8 cellular contexts compared by ENCODE assay signal in the genomic region with DNA sequence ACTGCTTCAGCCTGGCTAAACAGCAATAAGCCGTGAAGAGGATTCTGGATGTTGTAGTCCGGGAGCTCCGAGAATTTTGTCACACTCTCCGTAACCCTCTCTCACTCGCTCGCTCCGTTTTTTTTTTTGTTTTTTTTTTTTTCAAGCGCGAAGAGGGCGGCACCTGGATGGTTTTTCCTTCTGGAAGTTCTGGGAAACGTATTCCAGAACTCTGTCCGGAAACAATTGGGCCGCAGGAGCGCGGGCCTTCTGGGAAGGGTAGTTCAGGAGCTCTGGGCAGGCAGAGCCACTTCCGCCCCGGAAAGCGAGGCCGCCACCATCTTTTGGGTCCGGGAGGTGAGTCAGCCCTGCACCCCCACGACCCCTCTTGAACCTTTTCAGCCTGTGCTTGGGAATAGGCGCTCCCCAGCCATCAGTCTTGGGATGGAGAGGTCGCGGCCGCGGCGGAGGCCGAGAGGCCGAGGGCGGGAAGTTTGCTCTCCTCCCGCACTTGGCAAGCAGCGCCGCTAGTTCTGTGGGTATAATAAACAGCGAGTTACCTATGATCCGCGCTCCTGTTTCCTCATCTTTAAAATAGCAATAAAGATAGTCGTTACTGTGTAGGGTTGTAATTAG. TPM values are rescaled to one million over a fixed set of nuclear protein-coding genes. Genes with fewer than 3 reads are reported as not detected.
DNase-seq lines count a peak whose midpoint lies in the region; ATAC-seq, FAIRE-seq and TF ChIP-seq lines count a peak whose summit lies in the region.

A gene (plus strand): TSS at position 283 of the 615 bp plus-strand sequence. CDS start 5,261 bp downstream, outside the sequence.

- peak; percentile 70 for ATAC-seq in HG02623 (IDR thresholded peaks at IDR 0.05; ENCODE audit: unreplicated experiment)

- POLR2A ChIA-PET in GM10248 (lab: Yijun Ruan, JAX), result interaction anchor here (0.7 kb wide), 1 partner anchor 229 kb away, joined by 4 read pairs; no protein-coding TSS in a partner anchor

- WGBS in prostate gland, result under 1% methylated on average over 37 of the region's 37 CpGs

- H3K36me3 ChIP-seq in astrocyte (ENCODE audit: insufficient read depth, low read length) (peaks cover 2% of the 10 kb centered on the region), right atrium auricular region (peaks cover 4% of the 10 kb centered on the region), prostate gland (no peaks in the 10 kb centered on the region)

- H3K27ac ChIP-seq in astrocyte (ENCODE audit: low read depth, low read length) (peak within 1 kb of the TSS; percentile 73), right atrium auricular region (peak within 1 kb of the TSS; percentile 82 to 90), prostate gland (peak within 1 kb of the TSS; percentile 87 to 88)

- H3K4me1 ChIP-seq in astrocyte (ENCODE audit: insufficient read depth, low read length) (no peaks in the 10 kb centered on the region), right atrium auricular region (peaks cover 0 to 16% of the 10 kb centered on the region in 2 donors), prostate gland (replicated peaks) (no peaks in the 10 kb centered on the region)

- no peaks in the 10 kb centered on the region for H3K9me3 Mint-ChIP-seq in astrocyte (ENCODE audit: unreplicated experiment)

- H3K79me2 ChIP-seq in astrocyte (ENCODE audit: insufficient read depth, low read length), result peaks cover 26% of the 10 kb centered on the region

- no peaks in the 10 kb centered on the region for H3K27me3 ChIP-seq in astrocyte (ENCODE audit: insufficient read depth, low read length)
- H3K27me3 ChIP-seq in right atrium auricular region, result no peaks in the 10 kb centered on the region
- H3K27me3 ChIP-seq in prostate gland (replicated peaks; ENCODE audit: insufficient read depth), result no peaks in the 10 kb centered on the region

- DNase-seq in GM10248 (ENCODE audit: extremely low spot score) (peak; percentile 83), NCI-H1694 (lab: John Stamatoyannopoulos, UW) (peak; percentile 86), T-helper 9 cell (peak; percentile 67), astrocyte (ENCODE audit: low read depth) (peak; percentile 97), right atrium auricular region (ENCODE audit: low spot score) (peak; percentile 94), prostate gland (ENCODE audit: low spot score) (peak; percentile 93), ureter (ENCODE audit: low spot score) (peak; percentile 92)

- H3K9me3 ChIP-seq in astrocyte (ENCODE audit: insufficient read depth, low read depth, low read length) (no peaks in the 10 kb centered on the region), right atrium auricular region (no peaks in the 10 kb centered on the region), prostate gland (no peaks in the 10 kb centered on the region)

- FAIRE-seq in astrocyte (lab: Jason Lieb, UNC), result peak; percentile 49

- no peaks in the 10 kb centered on the region for H3K27me3 Mint-ChIP-seq in astrocyte (ENCODE audit: low read depth, unreplicated experiment)

- peak within 1 kb of the TSS; percentile 86 for H3K4me2 ChIP-seq in astrocyte (ENCODE audit: low read length)

- peak within 1 kb of the TSS; percentile 26 for H3K27ac Mint-ChIP-seq in astrocyte (ENCODE audit: unreplicated experiment)

- H3K4me3 Mint-ChIP-seq in astrocyte (ENCODE audit: unreplicated experiment), result peak within 1 kb of the TSS; percentile 87

- no peaks in the 10 kb centered on the region for H4K20me1 ChIP-seq in astrocyte (ENCODE audit: insufficient read depth, low read length)

- H3K36me3 Mint-ChIP-seq in astrocyte (ENCODE audit: low read depth, unreplicated experiment), result peaks cover 6% of the 10 kb centered on the region

- peak within 1 kb of the TSS; percentile 84 for H3K9ac ChIP-seq in astrocyte (ENCODE audit: low read length)

- CTCF ChIA-PET in GM10248 (lab: Yijun Ruan, JAX), result interaction anchor here (1.0 kb wide), 1 partner anchor 47 kb away, joined by 4 read pairs; a partner anchor contains a TSS

- TF ChIP-seq POLR2A in prostate gland (IDR thresholded peaks at IDR 0.05), result peak; percentile 23

- intact Hi-C loops in prostate gland (cut with DNase I), result loop anchor here (2.0 to 5.0 kb wide), 2 partner anchors 48 to 100 kb away; a partner anchor contains a TSS

- H3K4me3 ChIP-seq in astrocyte (ENCODE audit: insufficient read depth, low read depth, low read length) (peak within 1 kb of the TSS; percentile 93), right atrium auricular region (peak within 1 kb of the TSS; percentile 69 to 98), prostate gland (peak within 1 kb of the TSS; percentile 69 to 73)

- peak within 1 kb of the TSS; percentile 87 for H2AFZ ChIP-seq in astrocyte (ENCODE audit: low read depth, low read length)

- peaks cover 4% of the 10 kb centered on the region for H3K4me1 Mint-ChIP-seq in astrocyte (ENCODE audit: low read depth, unreplicated experiment)

- TF ChIP-seq CTCF in GM10248 (IDR thresholded peaks at IDR 0.05; ENCODE audit: control extremely low read depth, extremely low read depth, low read depth, missing control alignments) (no peak), astrocyte (IDR thresholded peaks at IDR 0.05; ENCODE audit: insufficient read depth, low read depth, low read length) (no peak), right atrium auricular region (IDR thresholded peaks at IDR 0.05) (peak in 1 of 2 donors; percentile 7), prostate gland (IDR thresholded peaks at IDR 0.05) (peak in 1 of 4 experiments; percentile 0)

RNA-seq across cellular contexts. Expression of the gene that starts here (rescaled TPM):
- total RNA-seq in astrocyte (10.7 and 18.2 TPM in 2 replicates), right atrium auricular region (1 to 10 TPM; 6.6 to 6.9 TPM), prostate gland (10 to 100 TPM; 17.0 to 26.4 TPM), ureter (22.4 TPM)

Comparison
In these comparisons a context has a peak if more than half of its experiments do, and no peak if none do; other contexts are left out.
1. Peak in every context shown above with its lines: DNase-seq, ATAC-seq, H3K4me3 ChIP-seq and H3K27ac ChIP-seq.